In the genomic region with DNA sequence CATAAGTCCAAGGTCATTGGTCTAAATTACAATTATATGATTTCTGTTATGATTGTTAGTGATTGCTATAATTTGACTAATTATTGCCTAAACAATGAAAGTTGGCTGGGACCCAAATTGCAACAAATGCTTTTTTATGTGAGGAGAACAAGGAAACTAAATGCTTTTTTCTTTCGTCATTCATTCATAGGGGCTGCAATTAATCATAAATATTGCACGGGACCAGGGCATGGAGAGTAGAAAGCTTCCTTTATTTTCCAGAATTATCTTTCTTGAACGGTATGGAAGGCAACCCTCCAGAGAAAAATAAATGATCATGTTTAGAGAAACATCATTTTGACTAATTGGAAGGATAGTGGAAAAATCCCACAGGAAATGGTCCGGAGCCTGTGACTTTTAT, we compare ENCODE assay signal across 29 cellular contexts.
"Had no signal": no experiment of that assay in that cellular context is flagged by ENCODE, and none has a peak within 500 bp of the region (broad histone marks: within the 10 kb centered on the region; RNA-seq: fewer than 3 reads in every experiment).

No MANE protein-coding gene starts in this region.

- H3K27me3 ChIP-seq: adrenal gland, cardiac muscle cell, dorsolateral prefrontal cortex, gastrocnemius medialis, hepatocyte, right lobe of liver, uterus had no signal

- DNase-seq: activated B cell treated with CpG ODN at 0.5 μM for 24 hours; activated CD8-positive, alpha-beta T cell treated with anti-CD3 and anti-CD28 coated beads, Interleukin-2, amount 10 ng/mL, durations not matched to agents 7 days and 5 days; activated effector memory CD4-positive, alpha-beta T cell treated with Interleukin-2 at 50 U/mL for 16 hours; activated naive CD4-positive, alpha-beta T cell treated with anti-CD3 and anti-CD28 coated beads for 36 hours; activated naive CD8-positive, alpha-beta T cell treated with anti-CD3 and anti-CD28 coated beads for 36 hours; adrenal gland; aorta; cerebellar nuclear complex; dorsolateral prefrontal cortex; effector memory CD4-positive, alpha-beta T cell; gastrocnemius medialis; glutamatergic neuron; left cardiac atrium; mammary epithelial cell; right lobe of liver; stimulated activated CD4-positive, alpha-beta T cell treated with anti-CD3 and anti-CD28 coated beads, Interleukin-4, amount 100 ng/mL, for 24 hours; stimulated activated naive CD8-positive, alpha-beta T cell treated with anti-CD3 and anti-CD28 coated beads, Interleukin-15, amount 100 ng/mL, for 72 hours; substantia nigra; uterus had no signal

- H3K4me3 Mint-ChIP-seq: activated B cell treated with CpG ODN at 0.5 μM for 24 hours; activated CD8-positive, alpha-beta T cell treated with anti-CD3 and anti-CD28 coated beads, Interleukin-2, amount 10 ng/mL, durations not matched to agents 7 days and 5 days; activated naive CD4-positive, alpha-beta T cell treated with anti-CD3 and anti-CD28 coated beads for 36 hours; activated naive CD8-positive, alpha-beta T cell treated with anti-CD3 and anti-CD28 coated beads for 36 hours; nephron; stimulated activated memory B cell treated with anti-CD40 and anti-IgM and Interleukin-4, amounts not matched to agents 10 μg/mL and 1 μg/mL and 100 μg/mL, for 72 hours; stimulated activated naive CD8-positive, alpha-beta T cell treated with anti-CD3 and anti-CD28 coated beads, Interleukin-15, amount 100 ng/mL, for 72 hours; type B pancreatic cell had no signal

- H3K4me3 ChIP-seq: adrenal gland, cardiac muscle cell, coronary artery, gastrocnemius medialis, hepatocyte, right lobe of liver, uterus had no signal

- H3K36me3 Mint-ChIP-seq: activated naive CD8-positive, alpha-beta T cell treated with anti-CD3 and anti-CD28 coated beads for 36 hours; brain; stimulated activated memory B cell treated with anti-CD40 and anti-IgM and Interleukin-4, amounts not matched to agents 10 μg/mL and 1 μg/mL and 100 μg/mL, for 72 hours; type B pancreatic cell had no signal

- H3K36me3 ChIP-seq: adrenal gland, cardiac muscle cell, gastrocnemius medialis, neutrophil, right lobe of liver had no signal

- H3K9me3 ChIP-seq: gastrocnemius medialis, neutrophil, right lobe of liver, uterus had no signal

- H3K27ac ChIP-seq: cardiac muscle cell, coronary artery, gastrocnemius medialis, hepatocyte, neutrophil, right lobe of liver, uterus had no signal

- FAIRE-seq: keratinocyte had no signal

- H3K27me3 Mint-ChIP-seq: brain; progenitor cell of endocrine pancreas; stimulated activated memory B cell treated with anti-CD40 and anti-IgM and Interleukin-4, amounts not matched to agents 10 μg/mL and 1 μg/mL and 100 μg/mL, for 72 hours; type B pancreatic cell had no signal

- H3K9me3 Mint-ChIP-seq: activated naive CD8-positive, alpha-beta T cell treated with anti-CD3 and anti-CD28 coated beads for 36 hours; nephron; stimulated activated memory B cell treated with anti-CD40 and anti-IgM and Interleukin-4, amounts not matched to agents 10 μg/mL and 1 μg/mL and 100 μg/mL, for 72 hours; stimulated activated naive CD8-positive, alpha-beta T cell treated with anti-CD3 and anti-CD28 coated beads, Interleukin-15, amount 100 ng/mL, for 72 hours; type B pancreatic cell had no signal

- H3K4me1 ChIP-seq: gastrocnemius medialis, right lobe of liver, uterus had no signal

- H3K27ac Mint-ChIP-seq: activated B cell treated with CpG ODN at 0.5 μM for 24 hours; activated CD8-positive, alpha-beta T cell treated with anti-CD3 and anti-CD28 coated beads, Interleukin-2, amount 10 ng/mL, durations not matched to agents 7 days and 5 days; activated naive CD4-positive, alpha-beta T cell treated with anti-CD3 and anti-CD28 coated beads for 36 hours; activated naive CD8-positive, alpha-beta T cell treated with anti-CD3 and anti-CD28 coated beads for 36 hours; progenitor cell of endocrine pancreas; stimulated activated memory B cell treated with anti-CD40 and anti-IgM and Interleukin-4, amounts not matched to agents 10 μg/mL and 1 μg/mL and 100 μg/mL, for 72 hours; stimulated activated naive CD8-positive, alpha-beta T cell treated with anti-CD3 and anti-CD28 coated beads, Interleukin-15, amount 100 ng/mL, for 72 hours; type B pancreatic cell had no signal

- ATAC-seq: activated CD8-positive, alpha-beta T cell treated with anti-CD3 and anti-CD28 coated beads, Interleukin-2, amount 10 ng/mL, durations not matched to agents 7 days and 5 days; gastrocnemius medialis; stimulated activated memory B cell treated with anti-CD40 and anti-IgM and Interleukin-4, amounts not matched to agents 10 μg/mL and 1 μg/mL and 100 μg/mL, for 72 hours; stimulated activated naive CD8-positive, alpha-beta T cell treated with anti-CD3 and anti-CD28 coated beads, Interleukin-15, amount 100 ng/mL, for 72 hours had no signal

- H3K4me1 Mint-ChIP-seq: stimulated activated naive CD8-positive, alpha-beta T cell treated with anti-CD3 and anti-CD28 coated beads, Interleukin-15, amount 100 ng/mL, for 72 hours had no signal
